1 cellular context compared by ENCODE assay signal in genomic region chr16:51818342-51818944, GRCh38.
TF ChIP-seq lines count a peak whose summit lies in the region.

No MANE protein-coding gene starts in this region.

TF ChIP-seq in K562, 482 proteins besides CTCF, POLR2A, EP300 and RAD21 (continued from another document):
- no peak for TF ChIP-seq FOSL1 (tag; conservative IDR thresholded peaks at IDR 0.05)
